Comparison of ENCODE assay signal across 22 cellular contexts in genomic region chr14:102333795-102334415, GRCh38. TPM values are rescaled to one million over a fixed set of nuclear protein-coding genes. Genes with fewer than 3 reads are reported as not detected.
DNase-seq lines count a peak whose midpoint lies in the region; ATAC-seq, FAIRE-seq and TF ChIP-seq lines count a peak whose summit lies in the region.
"Had no signal": no experiment of that assay in that cellular context is flagged by ENCODE, and none has a peak within 500 bp of the region (broad histone marks: within the 10 kb centered on the region; RNA-seq: fewer than 3 reads in every experiment).

No MANE protein-coding gene starts in this region.

- H3K27ac ChIP-seq in kidney (ENCODE audit: low read depth in 2 of 2, low read length in 2 of 2): no peak overlapping the region
- H3K27ac ChIP-seq: SJSA1 had no signal

- no peaks in the 10 kb centered on the region for H3K9me3 Mint-ChIP-seq in activated CD8-positive, alpha-beta memory T cell treated with anti-CD3 and anti-CD28 coated beads, Interleukin-2, amount 10 ng/mL, durations not matched to agents 7 days and 5 days (ENCODE audit: low read depth)
- H3K9me3 Mint-ChIP-seq in activated T-helper 17 cell treated with anti-CD3 and anti-CD28 coated beads, Interleukin-2, amount 50 U/mL, for 72 hours: no peaks in the 10 kb centered on the region
- H3K9me3 Mint-ChIP-seq: CD4-positive, alpha-beta T cell; HFFc6 had no signal

- no peak for DNase-seq in activated CD8-positive, alpha-beta memory T cell treated with anti-CD3 and anti-CD28 coated beads, Interleukin-2, amount 10 ng/mL, durations not matched to agents 7 days and 5 days
- no peak for DNase-seq in activated CD8-positive, alpha-beta memory T cell treated with anti-CD3 and anti-CD28 coated beads for 24 hours
- DNase-seq in kidney (peak; percentile 17), NOMO-1 treated with dmso at 0.1 percent for 144 hours (lab: John Stamatoyannopoulos, UW; ENCODE audit: unreplicated experiment) (no peak)
- DNase-seq: BE2C; Caco-2; CD4-positive, alpha-beta T cell; DMS153; HFFc6; KG1; MV-4-11; NCI-H1694 treated with DMSO at 0.1 percent for 48 hours; NCI-H2107; NCI-H2227 treated with DMSO at 0.1 percent for 48 hours; NCI-H510A treated with DMSO at 0.1 percent for 48 hours; NCI-H774 had no signal

- H3K9ac ChIP-seq in kidney (ENCODE audit: low read length in 2 of 2): no peak overlapping the region

- no peaks in the 10 kb centered on the region for H3K9me3 ChIP-seq in kidney (ENCODE audit: control insufficient read depth in 1 of 2, low read length in 2 of 2)
- H3K9me3 ChIP-seq: BE2C, Caco-2, SJSA1 had no signal

- intact Hi-C loops in kidney (cut with DNase I): no loop called here

- CTCF ChIA-PET in activated CD8-positive, alpha-beta memory T cell treated with anti-CD3 and anti-CD28 coated beads, Interleukin-2, amount 10 ng/mL, durations not matched to agents 7 days and 5 days (lab: Charles Lee): no interaction called here

- peaks cover 9 to 20% of the 10 kb centered on the region in 2 donors for H3K36me3 ChIP-seq in kidney (ENCODE audit: control insufficient read depth in 1 of 2, insufficient read depth in 2 of 2, low read length in 2 of 2)

- no peaks in the 10 kb centered on the region for H3K4me1 ChIP-seq in kidney (ENCODE audit: control insufficient read depth in 1 of 2, insufficient read depth in 1 of 2, low read depth in 1 of 2, low read length in 2 of 2)
- H3K4me1 ChIP-seq: BE2C, Caco-2, SJSA1 had no signal

- peaks cover 6% of the 10 kb centered on the region for H3K4me1 Mint-ChIP-seq in activated CD8-positive, alpha-beta memory T cell treated with anti-CD3 and anti-CD28 coated beads, Interleukin-2, amount 10 ng/mL, durations not matched to agents 7 days and 5 days
- H3K4me1 Mint-ChIP-seq in activated T-helper 17 cell treated with anti-CD3 and anti-CD28 coated beads, Interleukin-2, amount 50 U/mL, for 72 hours: no peaks in the 10 kb centered on the region

- no peak overlapping the region for H3K4me3 Mint-ChIP-seq in activated CD8-positive, alpha-beta memory T cell treated with anti-CD3 and anti-CD28 coated beads, Interleukin-2, amount 10 ng/mL, durations not matched to agents 7 days and 5 days
- H3K4me3 Mint-ChIP-seq in activated T-helper 17 cell treated with anti-CD3 and anti-CD28 coated beads, Interleukin-2, amount 50 U/mL, for 72 hours: no peak overlapping the region
- H3K4me3 Mint-ChIP-seq: CD4-positive, alpha-beta T cell; HFFc6 had no signal

- ATAC-seq in activated CD8-positive, alpha-beta memory T cell treated with anti-CD3 and anti-CD28 coated beads, Interleukin-2, amount 10 ng/mL, durations not matched to agents 7 days and 5 days: no peak
- no peak for ATAC-seq in activated T-helper 17 cell treated with anti-CD3 and anti-CD28 coated beads, Interleukin-2, amount 50 U/mL, for 72 hours (replicated peaks)
- no peak for ATAC-seq in GM18867 (IDR thresholded peaks at IDR 0.05; ENCODE audit: unreplicated experiment)
- no peak for ATAC-seq in GM21381 (IDR thresholded peaks at IDR 0.05; ENCODE audit: unreplicated experiment)
- ATAC-seq: GM12878 had no signal

- TF ChIP-seq CTCF in kidney (IDR thresholded peaks at IDR 0.05; ENCODE audit: borderline replicate concordance, extremely low read depth, insufficient read depth): no peak

- no peak overlapping the region for H3K4me3 ChIP-seq in kidney (ENCODE audit: low read length in 2 of 2)
- H3K4me3 ChIP-seq: GM12878, SJSA1 had no signal

- peaks cover 13% of the 10 kb centered on the region for H3K36me3 Mint-ChIP-seq in activated CD8-positive, alpha-beta memory T cell treated with anti-CD3 and anti-CD28 coated beads, Interleukin-2, amount 10 ng/mL, durations not matched to agents 7 days and 5 days
- H3K36me3 Mint-ChIP-seq in activated T-helper 17 cell treated with anti-CD3 and anti-CD28 coated beads, Interleukin-2, amount 50 U/mL, for 72 hours (ENCODE audit: low read depth): peaks cover 50% of the 10 kb centered on the region

- H3K27ac Mint-ChIP-seq in activated CD8-positive, alpha-beta memory T cell treated with anti-CD3 and anti-CD28 coated beads, Interleukin-2, amount 10 ng/mL, durations not matched to agents 7 days and 5 days: peak overlapping the region; percentile 17
- H3K27ac Mint-ChIP-seq in activated T-helper 17 cell treated with anti-CD3 and anti-CD28 coated beads, Interleukin-2, amount 50 U/mL, for 72 hours: peak overlapping the region; percentile 32
- H3K27ac Mint-ChIP-seq: CD4-positive, alpha-beta T cell; HFFc6 had no signal

- H3K27me3 Mint-ChIP-seq in activated CD8-positive, alpha-beta memory T cell treated with anti-CD3 and anti-CD28 coated beads, Interleukin-2, amount 10 ng/mL, durations not matched to agents 7 days and 5 days: no peaks in the 10 kb centered on the region
- no peaks in the 10 kb centered on the region for H3K27me3 Mint-ChIP-seq in activated T-helper 17 cell treated with anti-CD3 and anti-CD28 coated beads, Interleukin-2, amount 50 U/mL, for 72 hours
- H3K27me3 Mint-ChIP-seq: CD4-positive, alpha-beta T cell had no signal

- no peak for FAIRE-seq in kidney (lab: Jason Lieb, UNC)
- FAIRE-seq: A204.1, GM12878 had no signal

RNA-seq across cellular contexts. Expression of gene ZNF839, which starts 14.4 kb away (rescaled TPM):
- 10 to 100 TPM; 11.9 to 13.5 TPM for total RNA-seq in activated CD8-positive, alpha-beta memory T cell treated with anti-CD3 and anti-CD28 coated beads, Interleukin-2, amount 10 ng/mL, durations not matched to agents 7 days and 5 days
- 10 to 100 TPM in 1 of 2 donors, 1 to 10 TPM in 1; 8.2 to 11.2 TPM for total RNA-seq in activated T-helper 17 cell treated with anti-CD3 and anti-CD28 coated beads, Interleukin-2, amount 50 U/mL, for 72 hours
- total RNA-seq in kidney: 15.8 TPM
- polyA plus RNA-seq in kidney (ENCODE audit: insufficient read depth, low read depth, low replicate concordance): 7.8 TPM

RNA-seq across cellular contexts. Expression of gene CINP, which starts 28.8 kb away (rescaled TPM):
- total RNA-seq in activated CD8-positive, alpha-beta memory T cell treated with anti-CD3 and anti-CD28 coated beads, Interleukin-2, amount 10 ng/mL, durations not matched to agents 7 days and 5 days: 10 to 100 TPM; 34.1 to 38.9 TPM
- total RNA-seq in activated T-helper 17 cell treated with anti-CD3 and anti-CD28 coated beads, Interleukin-2, amount 50 U/mL, for 72 hours: 10 to 100 TPM; 33.5 to 37.8 TPM
- 32.1 TPM for total RNA-seq in kidney
- 49.3 TPM for polyA plus RNA-seq in kidney (ENCODE audit: insufficient read depth, low read depth, low replicate concordance)

RNA-seq across cellular contexts. Expression of gene TECPR2, which starts 28.8 kb away (rescaled TPM):
- 10 to 100 TPM; 10.3 to 13.1 TPM for total RNA-seq in activated CD8-positive, alpha-beta memory T cell treated with anti-CD3 and anti-CD28 coated beads, Interleukin-2, amount 10 ng/mL, durations not matched to agents 7 days and 5 days
- total RNA-seq in activated T-helper 17 cell treated with anti-CD3 and anti-CD28 coated beads, Interleukin-2, amount 50 U/mL, for 72 hours: 1 to 10 TPM; 4.6 to 4.9 TPM
- 30.2 TPM for total RNA-seq in kidney
- polyA plus RNA-seq in kidney (ENCODE audit: insufficient read depth, low read depth, low replicate concordance): 6.0 TPM

RNA-seq across cellular contexts. Expression of gene MOK, which starts 28.9 kb away (rescaled TPM):
- 1 to 10 TPM; 3.2 to 3.6 TPM for total RNA-seq in activated CD8-positive, alpha-beta memory T cell treated with anti-CD3 and anti-CD28 coated beads, Interleukin-2, amount 10 ng/mL, durations not matched to agents 7 days and 5 days
- total RNA-seq in activated T-helper 17 cell treated with anti-CD3 and anti-CD28 coated beads, Interleukin-2, amount 50 U/mL, for 72 hours: 1 to 10 TPM; 2.3 to 5.5 TPM
- total RNA-seq in kidney: 32.7 TPM
- 20.4 TPM for polyA plus RNA-seq in kidney (ENCODE audit: insufficient read depth, low read depth, low replicate concordance)
